Comparison of ENCODE assay signal across 8 cellular contexts in the genomic region with DNA sequence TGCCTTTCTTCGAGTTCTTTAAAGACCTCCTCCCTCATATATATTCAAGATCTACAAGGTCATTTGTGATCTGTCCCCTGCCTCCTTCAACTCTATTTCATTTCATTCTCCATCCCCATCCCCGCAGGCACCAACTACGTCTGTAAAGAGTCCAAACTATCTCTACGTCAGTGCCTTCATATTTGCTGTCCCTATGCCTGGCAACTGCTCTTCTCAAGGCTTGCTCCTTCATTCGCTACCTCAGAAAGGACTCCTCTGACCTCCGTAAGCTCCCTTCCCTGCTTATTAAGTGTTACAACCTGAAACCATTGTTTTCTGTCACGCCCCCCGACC. TPM values are rescaled to one million over a fixed set of nuclear protein-coding genes. Genes with fewer than 3 reads are reported as not detected.
A peak's percentile ranks its signal among the peaks of the same experiment; 100 is the strongest.
DNase-seq lines count a peak whose midpoint lies in the region; ATAC-seq, FAIRE-seq and TF ChIP-seq lines count a peak whose summit lies in the region.

No MANE protein-coding gene starts in this region.

- no peaks in the 10 kb centered on the region for H3K9me3 Mint-ChIP-seq in CD4-positive, alpha-beta T cell
- no peaks in the 10 kb centered on the region for H3K9me3 Mint-ChIP-seq in type B pancreatic cell

- CTCF ChIA-PET in CD4-positive, alpha-beta T cell (lab: Charles Lee): interaction anchor here (1.9 to 2.6 kb wide), 2 partner anchors 15 to 39 kb away, joined by 8 to 19 read pairs; a partner anchor contains a TSS
- CTCF ChIA-PET in K562 (lab: Yijun Ruan, JAX; ENCODE audit: low intra/inter-chr PET ratio): no interaction called here

- H3K9me3 ChIP-seq in CD4-positive, alpha-beta T cell (ENCODE audit: control insufficient read depth, low read length): no peaks in the 10 kb centered on the region
- H3K9me3 ChIP-seq in K562 (replicated peaks; ENCODE audit: control insufficient read depth, insufficient read depth, low read depth, low read length): no peaks in the 10 kb centered on the region
- H3K9me3 ChIP-seq in liver (ENCODE audit: control insufficient read depth in 4 of 4, low read length in 3 of 4): no peaks in the 10 kb centered on the region

- no peaks in the 10 kb centered on the region for H3K27me3 ChIP-seq in CD4-positive, alpha-beta T cell (ENCODE audit: control insufficient read depth, insufficient read depth, low read length)
- H3K27me3 ChIP-seq in K562 (ENCODE audit: control insufficient read depth in 2 of 2, insufficient read depth in 2 of 2, low read length in 2 of 2) (no peaks in the 10 kb centered on the region), liver (ENCODE audit: control insufficient read depth in 4 of 4, insufficient read depth in 4 of 4, low read length in 3 of 4) (no peaks in the 10 kb centered on the region)

- no peak for FAIRE-seq in K562 (lab: Jason Lieb, UNC)

- H4K20me1 ChIP-seq in K562 (replicated peaks; ENCODE audit: control insufficient read depth, insufficient read depth, low read length): no peaks in the 10 kb centered on the region

- peak overlapping the region; percentile 92 for H3K4me3 ChIP-seq in K562
- H3K4me3 ChIP-seq in liver (ENCODE audit: low read depth in 1 of 3, low read length in 3 of 3): peak overlapping the region; percentile 66 to 97 (median 94)

- intact Hi-C loops in CD4-positive, alpha-beta T cell (cut with DNase I, micrococcal nuclease): loop anchor here (2.0 to 10.0 kb wide), 5 partner anchors 39 to 1725 kb away; a partner anchor contains a TSS
- intact Hi-C loops in K562 (cut with micrococcal nuclease): loop anchor here (2.0 kb wide), 1 partner anchor 39 kb away; a partner anchor contains a TSS

- BruUV-seq in K562 (replicated peaks; lab: Mats Ljungman, UMichigan): no TSS peak

- no peak for ATAC-seq in CD4-positive, alpha-beta T cell (ENCODE audit: poor library complexity)
- peak; percentile 1 for ATAC-seq in HG03025 (IDR thresholded peaks at IDR 0.05; ENCODE audit: low FRiP score, unreplicated experiment)
- ATAC-seq in K562: peak; percentile 30

- POLR2A ChIA-PET in CD4-positive, alpha-beta T cell (lab: Charles Lee): interaction anchor here (1.0 to 3.8 kb wide), 7 partner anchors 10 to 1908 kb away, joined by 4 to 94 read pairs (median 6); a partner anchor contains a TSS
- POLR2A ChIA-PET in K562 (lab: Yijun Ruan, JAX): interaction anchor here (2.1 kb wide), 1 partner anchor 10 kb away, joined by 7 read pairs; no protein-coding TSS in a partner anchor

- H3K4me2 ChIP-seq in K562 (ENCODE audit: insufficient read depth, low read length): peak overlapping the region; percentile 98

- no peak overlapping the region for H3K27ac ChIP-seq in CD4-positive, alpha-beta T cell (ENCODE audit: low read depth, low read length)
- H3K27ac ChIP-seq in K562 (ENCODE audit: extremely low read depth, low read depth, low read length) (peak overlapping the region; percentile 85), liver (ENCODE audit: low read depth in 1 of 2, low read length in 2 of 2) (no peak overlapping the region)

- no peak for TF ChIP-seq POLR2A in K562 (conservative IDR thresholded peaks at IDR 0.05)

- H3K36me3 Mint-ChIP-seq in CD4-positive, alpha-beta T cell (ENCODE audit: low read depth): peaks cover 68% of the 10 kb centered on the region
- peaks cover 38% of the 10 kb centered on the region for H3K36me3 Mint-ChIP-seq in type B pancreatic cell

- peaks cover 41% of the 10 kb centered on the region for H3K36me3 ChIP-seq in K562 (ENCODE audit: control insufficient read depth, insufficient read depth, low read length)
- peaks cover 1 to 21% (median 16%) of the 10 kb centered on the region in 4 donors for H3K36me3 ChIP-seq in liver (ENCODE audit: control insufficient read depth in 4 of 4, insufficient read depth in 3 of 4, low read depth in 1 of 4, low read length in 3 of 4)

- no peak for TF ChIP-seq CTCF in CD4-positive, alpha-beta T cell (IDR thresholded peaks at IDR 0.05)
- TF ChIP-seq CTCF in K562 (IDR thresholded peaks at IDR 0.05 in 2 of 3, conservative IDR thresholded peaks at IDR 0.05 in 1 of 3; ENCODE audit: insufficient read depth in 2 of 3, low read depth in 1 of 3, low read length in 3 of 3): no peak
- no peak for TF ChIP-seq CTCF in liver (IDR thresholded peaks at IDR 0.05; ENCODE audit: low read depth, low read length, missing input control)
- TF ChIP-seq CTCF in type B pancreatic cell (conservative IDR thresholded peaks at IDR 0.05): no peak

- H3K4me1 ChIP-seq in K562 (replicated peaks in 1 of 2; ENCODE audit: control insufficient read depth in 2 of 2, insufficient read depth in 2 of 2, low read length in 2 of 2) (peaks cover 4 to 6% of the 10 kb centered on the region in 2 experiments; a peak in 2 of 5 replicates), liver (ENCODE audit: control insufficient read depth in 4 of 4, insufficient read depth in 4 of 4, low read length in 3 of 4) (peaks cover 4 to 18% (median 15%) of the 10 kb centered on the region in 4 donors)

- peaks cover 76% of the 10 kb centered on the region for H3K4me1 Mint-ChIP-seq in CD4-positive, alpha-beta T cell (ENCODE audit: low read depth)
- peaks cover 25% of the 10 kb centered on the region for H3K4me1 Mint-ChIP-seq in type B pancreatic cell (ENCODE audit: unreplicated experiment)

- peak overlapping the region; percentile 86 to 96 for H3K9ac ChIP-seq in K562 (ENCODE audit: insufficient read depth in 1 of 2, low read depth in 2 of 2, low read length in 2 of 2)
- H3K9ac ChIP-seq in liver (ENCODE audit: low read depth in 1 of 2, low read length in 2 of 2): peak overlapping the region; percentile 47 to 74

- no peaks in the 10 kb centered on the region for H3K27me3 Mint-ChIP-seq in CD4-positive, alpha-beta T cell
- H3K27me3 Mint-ChIP-seq in type B pancreatic cell: no peaks in the 10 kb centered on the region

- H3K27ac Mint-ChIP-seq in CD4-positive, alpha-beta T cell: peak overlapping the region; percentile 96
- peak overlapping the region; percentile 97 for H3K27ac Mint-ChIP-seq in type B pancreatic cell

- in situ Hi-C loops in K562 (cut with MboI): no loop called here

- no peak for TF ChIP-seq EP300 in K562 (IDR thresholded peaks at IDR 0.05; ENCODE audit: low read length)

- peak overlapping the region; percentile 95 for H3K4me3 Mint-ChIP-seq in CD4-positive, alpha-beta T cell
- H3K4me3 Mint-ChIP-seq in type B pancreatic cell: peak overlapping the region; percentile 97

- H2AFZ ChIP-seq in K562 (ENCODE audit: low read depth, low read length): peak overlapping the region; percentile 96

- DNase-seq in CD4-positive, alpha-beta T cell: no peak
- DNase-seq in K562 (ENCODE audit: extremely low read depth in 1 of 4, low spot score in 3 of 4) (peak in 1 of 4 experiments; percentile 10), type B pancreatic cell (ENCODE audit: extremely low spot score, unreplicated experiment) (no peak), OCI-M1 (lab: John Stamatoyannopoulos, UW) (no peak), dedifferentiated amniotic fluid mesenchymal stem cell (ENCODE audit: extremely low spot score) (no peak)
- no peak for DNase-seq in stimulated activated CD4-positive, alpha-beta T cell treated with anti-CD3 and anti-CD28 coated beads, Interleukin-1b, Interleukin-23, amount 100 ng/mL, for 48 hours

- H3K9me1 ChIP-seq in K562 (ENCODE audit: control insufficient read depth, insufficient read depth, low read length): no peaks in the 10 kb centered on the region

- no peak for TF ChIP-seq RAD21 in K562 (CRISPR knock-in tag; conservative IDR thresholded peaks at IDR 0.05 in 1 of 2, IDR thresholded peaks at IDR 0.05 in 1 of 2)
- no peak for TF ChIP-seq RAD21 in liver (IDR thresholded peaks at IDR 0.05)

- H3K79me2 ChIP-seq in K562 (ENCODE audit: control insufficient read depth, insufficient read depth, low read length): peaks cover 62% of the 10 kb centered on the region

- 2% methylated on average over 8 of the region's 8 CpGs for WGBS in K562 (ENCODE audit: insufficient coverage, low coverage, missing lambda C conversion rate)
- 7% methylated on average over 8 of the region's 8 CpGs for WGBS in liver

RNA-seq across cellular contexts. Expression of a gene that starts 0.7 kb away (rescaled TPM):
- total RNA-seq in CD4-positive, alpha-beta T cell: 10 to 100 TPM; 27.3 to 31.0 TPM
- 3.1 and 10.4 TPM in 2 replicates for total RNA-seq in K562 (2011; cell fraction: chromatin; rRNA removed; ENCODE audit: low replicate concordance)
- 1.6 and 2.5 TPM in 2 replicates for total RNA-seq in K562 (2011; cell fraction: nucleolus; rRNA removed)
- total RNA-seq in K562 (2011; cell fraction: nucleoplasm; rRNA removed): 2.7 and 5.6 TPM in 2 replicates
- total RNA-seq in K562 (2014; rRNA removed) (19.1 and 22.6 TPM in 2 replicates), K562 (2014; rRNA removed; fragmentation: Illumina TruSeq; extraction: Trizol) (59.6 and 74.3 TPM in 2 replicates), K562 (2015; rRNA removed; fragmentation: Illumina TruSeq; extraction: Trizol) (58.5 and 65.5 TPM in 2 replicates), K562 (2021) (26.3 and 27.8 TPM in 2 replicates), liver (1 to 10 TPM; 2.6 to 3.0 TPM), type B pancreatic cell (ENCODE audit: low replicate concordance) (15.3 and 26.3 TPM in 2 replicates)
- polyA plus RNA-seq in K562 (2011; rRNA removed) (14.1 and 23.9 TPM in 2 replicates), K562 (2014; fragmentation: Illumina TruSeq; extraction: Trizol) (62.1 and 72.0 TPM in 2 replicates), K562 (2014; fragmentation: Nextera tagmentation; extraction: Ambion mirVana) (10 to 100 TPM; 67.4 to 87.3 TPM), K562 (2014; rRNA removed) (41.0 and 48.7 TPM in 2 replicates), liver (10 to 100 TPM; 10.1 to 18.1 TPM)
- 2.1 and 4.8 TPM in 2 replicates for polyA plus RNA-seq in K562 (2011; cell fraction: cytosol; rRNA removed)
- 1.9 and 2.5 TPM in 2 replicates for polyA plus RNA-seq in K562 (2011; cell fraction: nucleus; rRNA removed)
- polyA plus RNA-seq in K562 (2012): 27.5 and 58.5 TPM in 2 replicates
- polyA minus RNA-seq in K562 (2011; rRNA and poly(A)+ RNA removed): 8.3 and 11.9 TPM in 2 replicates
- 0.64 and 4.3 TPM in 2 replicates for polyA minus RNA-seq in K562 (2011; cell fraction: cytosol; rRNA and poly(A)+ RNA removed)
- 2.2 and 4.0 TPM in 2 replicates for polyA minus RNA-seq in K562 (2011; cell fraction: nucleus; rRNA and poly(A)+ RNA removed)

RNA-seq across cellular contexts. Expression of a gene that starts 39.9 kb away (rescaled TPM):
- 10 to 100 TPM; 24.1 to 24.2 TPM for total RNA-seq in CD4-positive, alpha-beta T cell
- 23.3 and 47.4 TPM in 2 replicates for total RNA-seq in K562 (2011; cell fraction: chromatin; rRNA removed; ENCODE audit: low replicate concordance)
- 18.2 and 23.0 TPM in 2 replicates for total RNA-seq in K562 (2011; cell fraction: nucleolus; rRNA removed)
- 38.8 and 43.1 TPM in 2 replicates for total RNA-seq in K562 (2011; cell fraction: nucleoplasm; rRNA removed)
- 18.6 and 19.5 TPM in 2 replicates for total RNA-seq in K562 (2014; rRNA removed)
- total RNA-seq in K562 (2014; rRNA removed; fragmentation: Illumina TruSeq; extraction: Trizol): 49.8 and 57.5 TPM in 2 replicates
- total RNA-seq in K562 (2015; rRNA removed; fragmentation: Illumina TruSeq; extraction: Trizol): 46.1 and 50.0 TPM in 2 replicates
- total RNA-seq in K562 (2021): 41.2 and 46.5 TPM in 2 replicates
- 53.9 and 67.4 TPM in 2 replicates for polyA plus RNA-seq in K562 (2011; rRNA removed)
- 94.3 and 145 TPM in 2 replicates for polyA plus RNA-seq in K562 (2011; cell fraction: cytosol; rRNA removed)
- polyA plus RNA-seq in K562 (2011; cell fraction: nucleus; rRNA removed): 17.7 and 30.5 TPM in 2 replicates
- polyA plus RNA-seq in K562 (2012): 55.8 and 57.5 TPM in 2 replicates
- 49.7 and 70.1 TPM in 2 replicates for polyA plus RNA-seq in K562 (2014; fragmentation: Illumina TruSeq; extraction: Trizol)
- polyA plus RNA-seq in K562 (2014; fragmentation: Nextera tagmentation; extraction: Ambion mirVana): 100 to 1,000 TPM; 231 to 272 TPM
- polyA plus RNA-seq in K562 (2014; rRNA removed): 61.8 and 104 TPM in 2 replicates
- 27.7 and 28.5 TPM in 2 replicates for polyA minus RNA-seq in K562 (2011; rRNA and poly(A)+ RNA removed)
- polyA minus RNA-seq in K562 (2011; cell fraction: cytosol; rRNA and poly(A)+ RNA removed): 5.2 and 24.5 TPM in 2 replicates
- polyA minus RNA-seq in K562 (2011; cell fraction: nucleus; rRNA and poly(A)+ RNA removed): 4.6 and 15.3 TPM in 2 replicates
- total RNA-seq in liver: 10 to 100 TPM; 58.6 to 63.1 TPM
- 100 to 1,000 TPM; 140 to 154 TPM for polyA plus RNA-seq in liver
- total RNA-seq in type B pancreatic cell (ENCODE audit: low replicate concordance): 37.4 and 43.1 TPM in 2 replicates

RNA-seq across cellular contexts. Expression of a gene that starts 59.1 kb away (rescaled TPM):
- total RNA-seq in CD4-positive, alpha-beta T cell: under 1 TPM; 0.59 to 0.74 TPM
- 0.07 TPM in 1 of 2 replicates, not detected in the other for total RNA-seq in K562 (2011; cell fraction: chromatin; rRNA removed; ENCODE audit: low replicate concordance)
- not detected in 2 replicates for total RNA-seq in K562 (2011; cell fraction: nucleolus; rRNA removed)
- not detected in 2 replicates for total RNA-seq in K562 (2011; cell fraction: nucleoplasm; rRNA removed)
- total RNA-seq in K562 (2014; rRNA removed) (0.09 TPM in 1 of 2 replicates, not detected in the other), K562 (2014; rRNA removed; fragmentation: Illumina TruSeq; extraction: Trizol) (not detected in 2 replicates), K562 (2015; rRNA removed; fragmentation: Illumina TruSeq; extraction: Trizol) (not detected in 2 replicates), K562 (2021) (0.07 TPM in 1 of 2 replicates, not detected in the other), liver (1 to 10 TPM; 5.6 to 8.6 TPM), type B pancreatic cell (ENCODE audit: low replicate concordance) (0.21 and 0.34 TPM in 2 replicates)
- polyA plus RNA-seq in K562 (2011; rRNA removed) (0.06 TPM in 1 of 2 replicates, not detected in the other), K562 (2014; fragmentation: Illumina TruSeq; extraction: Trizol) (not detected in 2 replicates), K562 (2014; fragmentation: Nextera tagmentation; extraction: Ambion mirVana) (not detected), K562 (2014; rRNA removed) (not detected in 2 replicates), liver (1 to 10 TPM; 1.1 to 1.3 TPM)
- polyA plus RNA-seq in K562 (2011; cell fraction: cytosol; rRNA removed): not detected in 2 replicates
- polyA plus RNA-seq in K562 (2011; cell fraction: nucleus; rRNA removed): not detected in 2 replicates
- 0.01 TPM in 1 of 2 replicates, not detected in the other for polyA plus RNA-seq in K562 (2012)
- polyA minus RNA-seq in K562 (2011; rRNA and poly(A)+ RNA removed): not detected in 2 replicates
- polyA minus RNA-seq in K562 (2011; cell fraction: cytosol; rRNA and poly(A)+ RNA removed): not detected in 2 replicates
- not detected in 2 replicates for polyA minus RNA-seq in K562 (2011; cell fraction: nucleus; rRNA and poly(A)+ RNA removed)
